ENCODE assay signal across 7 cellular contexts in the genomic region with DNA sequence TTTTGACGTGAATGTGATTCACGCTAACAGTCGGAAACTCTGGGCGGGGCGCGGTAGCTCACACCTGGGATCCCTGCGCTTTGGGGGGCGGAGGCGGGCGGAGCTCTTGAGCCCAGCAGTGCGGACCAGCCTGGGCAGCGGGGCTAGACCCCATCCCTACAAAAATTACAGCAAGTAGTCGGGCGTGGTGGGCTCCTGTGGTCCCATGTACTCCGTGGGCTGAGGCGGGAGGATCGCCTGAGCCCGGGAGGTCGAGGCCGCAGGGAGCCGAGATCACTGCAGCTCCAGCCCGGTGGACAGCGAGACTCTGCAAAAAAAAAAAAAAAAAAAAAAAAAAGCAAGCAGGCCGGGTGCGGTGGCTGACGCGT. TPM values are rescaled to one million over a fixed set of nuclear protein-coding genes. Genes with fewer than 3 reads are reported as not detected.
A peak's percentile ranks its signal among the peaks of the same experiment; 100 is the strongest.
DNase-seq lines count a peak whose midpoint lies in the region; ATAC-seq and TF ChIP-seq lines count a peak whose summit lies in the region.
"Not testable (repeated sequence)": the region's sequence is repeated elsewhere in the genome, so short reads cannot be mapped to it uniquely, and the experiment has no call there.

No MANE protein-coding gene starts in this region.

- peak; percentile 36 for ATAC-seq in GM19043 (IDR thresholded peaks at IDR 0.05; ENCODE audit: low read depth, unreplicated experiment)
- ATAC-seq in HG02852 (IDR thresholded peaks at IDR 0.05; ENCODE audit: unreplicated experiment): peak; percentile 44

- H3K4me3 ChIP-seq in Karpas-422 (ENCODE audit: low read length): peak overlapping the region; percentile 65
- peak overlapping the region; percentile 56 for H3K4me3 ChIP-seq in kidney epithelial cell (ENCODE audit: low read depth, low read length)
- peak overlapping the region; percentile 54 for H3K4me3 ChIP-seq in smooth muscle cell

- not testable (repeated sequence) for DNase-seq in Karpas-422; kidney epithelial cell (ENCODE audit: low read depth); smooth muscle cell (lab: John Stamatoyannopoulos, UW; ENCODE audit: unreplicated experiment)
- DNase-seq in activated CD8-positive, alpha-beta memory T cell treated with anti-CD3 and anti-CD28 coated beads, Interleukin-2, amount 50 U/mL, for 4 hours: peak; percentile 71

- TF ChIP-seq CTCF in kidney epithelial cell (IDR thresholded peaks at IDR 0.05; ENCODE audit: insufficient read depth, low read length, poor library complexity, severe bottlenecking); smooth muscle cell (IDR thresholded peaks at IDR 0.05; ENCODE audit: borderline replicate concordance, insufficient read depth, poor library complexity, severe bottlenecking): not testable (repeated sequence)

- H3K27ac Mint-ChIP-seq in dendritic cell treated with granulocyte-macrophage colony-stimulating factor and Interleukin-4, amounts not matched to agents 40 ng/mL and 50 ng/mL, for 4 days: peak overlapping the region; percentile 62

- H3K9me3 Mint-ChIP-seq in dendritic cell treated with granulocyte-macrophage colony-stimulating factor and Interleukin-4, amounts not matched to agents 40 ng/mL and 50 ng/mL, for 4 days: not testable (repeated sequence)

- 3% methylated on average over 12 of the region's 27 CpGs for WGBS in smooth muscle cell (ENCODE audit: low lambda C conversion rate)

- H3K36me3 ChIP-seq in Karpas-422 (ENCODE audit: insufficient read depth, low read length); kidney epithelial cell (ENCODE audit: control insufficient read depth, insufficient read depth, low read length); smooth muscle cell (ENCODE audit: low read depth): not testable (repeated sequence)

- intact Hi-C loops in dendritic cell treated with granulocyte-macrophage colony-stimulating factor and Interleukin-4, amounts not matched to agents 40 ng/mL and 50 ng/mL, for 4 days (cut with micrococcal nuclease): loop anchor here (5.0 kb wide), 1 partner anchor 262 kb away; no protein-coding TSS in a partner anchor

- not testable (repeated sequence) for H2AFZ ChIP-seq in Karpas-422 (ENCODE audit: low read length); smooth muscle cell (ENCODE audit: low read depth)

- not testable (repeated sequence) for H3K4me1 ChIP-seq in Karpas-422 (ENCODE audit: low read length); smooth muscle cell (ENCODE audit: low read depth)

- H3K4me3 Mint-ChIP-seq in dendritic cell treated with granulocyte-macrophage colony-stimulating factor and Interleukin-4, amounts not matched to agents 40 ng/mL and 50 ng/mL, for 4 days: peak overlapping the region; percentile 73

- H3F3A ChIP-seq in smooth muscle cell (ENCODE audit: low read depth): not testable (repeated sequence)

- H4K20me1 ChIP-seq in Karpas-422 (ENCODE audit: insufficient read depth, low read depth, low read length); smooth muscle cell (ENCODE audit: low read depth): not testable (repeated sequence)

- H3K36me3 Mint-ChIP-seq in dendritic cell treated with granulocyte-macrophage colony-stimulating factor and Interleukin-4, amounts not matched to agents 40 ng/mL and 50 ng/mL, for 4 days (ENCODE audit: low read depth): peaks cover 34% of the 10 kb centered on the region

- H3K4me1 Mint-ChIP-seq in dendritic cell treated with granulocyte-macrophage colony-stimulating factor and Interleukin-4, amounts not matched to agents 40 ng/mL and 50 ng/mL, for 4 days (ENCODE audit: low read depth): peaks cover 15% of the 10 kb centered on the region

- H3K9ac ChIP-seq in Karpas-422 (ENCODE audit: low read length): peak overlapping the region; percentile 70
- not testable (repeated sequence) for H3K9ac ChIP-seq in smooth muscle cell (ENCODE audit: low read depth)

- H3K79me2 ChIP-seq in Karpas-422 (ENCODE audit: low read length): peaks cover 14% of the 10 kb centered on the region; the same call in 1 of the 2 replicates
- not testable (repeated sequence) for H3K79me2 ChIP-seq in smooth muscle cell (ENCODE audit: low read depth)

- H3K4me2 ChIP-seq in Karpas-422 (ENCODE audit: low read depth, low read length, poor library complexity, severe bottlenecking) (peak overlapping the region; percentile 60), smooth muscle cell (peak overlapping the region; percentile 76)

- not testable (repeated sequence) for H3K27me3 Mint-ChIP-seq in dendritic cell treated with granulocyte-macrophage colony-stimulating factor and Interleukin-4, amounts not matched to agents 40 ng/mL and 50 ng/mL, for 4 days

- not testable (repeated sequence) for H3K27me3 ChIP-seq in Karpas-422 (ENCODE audit: low read length); kidney epithelial cell (ENCODE audit: control insufficient read depth, insufficient read depth, low read length); smooth muscle cell (ENCODE audit: low read depth)

- H3K9me2 ChIP-seq in Karpas-422 (replicated peaks; ENCODE audit: insufficient read depth, low read length): not testable (repeated sequence)

- H3K27ac ChIP-seq in Karpas-422 (ENCODE audit: low read length); smooth muscle cell (ENCODE audit: low read depth): not testable (repeated sequence)

- not testable (repeated sequence) for H3K9me3 ChIP-seq in Karpas-422 (ENCODE audit: low read length); smooth muscle cell (replicated peaks; ENCODE audit: low read depth)

RNA-seq across cellular contexts. Expression of gene TNK2, which starts 46.4 kb away (rescaled TPM):
- 25.5 and 26.0 TPM in 2 replicates for total RNA-seq in Karpas-422 (2014; rRNA removed; shearing (Covaris generic); ENCODE audit: low replicate concordance)
- 14.1 and 16.0 TPM in 2 replicates for total RNA-seq in kidney epithelial cell
- 4.3 and 10.6 TPM in 2 replicates for total RNA-seq in smooth muscle cell
- polyA plus RNA-seq in smooth muscle cell: 2.8 and 8.2 TPM in 2 replicates
